1 cellular context compared by ENCODE assay signal in genomic region chr11:64084146-64084961, GRCh38.
TF ChIP-seq lines count a peak whose summit lies in the region.

No MANE protein-coding gene starts in this region.

TF ChIP-seq in HepG2, 621 proteins besides CTCF, POLR2A, EP300 and RAD21 (continued from another document):
- TF ChIP-seq, protein P1, sequence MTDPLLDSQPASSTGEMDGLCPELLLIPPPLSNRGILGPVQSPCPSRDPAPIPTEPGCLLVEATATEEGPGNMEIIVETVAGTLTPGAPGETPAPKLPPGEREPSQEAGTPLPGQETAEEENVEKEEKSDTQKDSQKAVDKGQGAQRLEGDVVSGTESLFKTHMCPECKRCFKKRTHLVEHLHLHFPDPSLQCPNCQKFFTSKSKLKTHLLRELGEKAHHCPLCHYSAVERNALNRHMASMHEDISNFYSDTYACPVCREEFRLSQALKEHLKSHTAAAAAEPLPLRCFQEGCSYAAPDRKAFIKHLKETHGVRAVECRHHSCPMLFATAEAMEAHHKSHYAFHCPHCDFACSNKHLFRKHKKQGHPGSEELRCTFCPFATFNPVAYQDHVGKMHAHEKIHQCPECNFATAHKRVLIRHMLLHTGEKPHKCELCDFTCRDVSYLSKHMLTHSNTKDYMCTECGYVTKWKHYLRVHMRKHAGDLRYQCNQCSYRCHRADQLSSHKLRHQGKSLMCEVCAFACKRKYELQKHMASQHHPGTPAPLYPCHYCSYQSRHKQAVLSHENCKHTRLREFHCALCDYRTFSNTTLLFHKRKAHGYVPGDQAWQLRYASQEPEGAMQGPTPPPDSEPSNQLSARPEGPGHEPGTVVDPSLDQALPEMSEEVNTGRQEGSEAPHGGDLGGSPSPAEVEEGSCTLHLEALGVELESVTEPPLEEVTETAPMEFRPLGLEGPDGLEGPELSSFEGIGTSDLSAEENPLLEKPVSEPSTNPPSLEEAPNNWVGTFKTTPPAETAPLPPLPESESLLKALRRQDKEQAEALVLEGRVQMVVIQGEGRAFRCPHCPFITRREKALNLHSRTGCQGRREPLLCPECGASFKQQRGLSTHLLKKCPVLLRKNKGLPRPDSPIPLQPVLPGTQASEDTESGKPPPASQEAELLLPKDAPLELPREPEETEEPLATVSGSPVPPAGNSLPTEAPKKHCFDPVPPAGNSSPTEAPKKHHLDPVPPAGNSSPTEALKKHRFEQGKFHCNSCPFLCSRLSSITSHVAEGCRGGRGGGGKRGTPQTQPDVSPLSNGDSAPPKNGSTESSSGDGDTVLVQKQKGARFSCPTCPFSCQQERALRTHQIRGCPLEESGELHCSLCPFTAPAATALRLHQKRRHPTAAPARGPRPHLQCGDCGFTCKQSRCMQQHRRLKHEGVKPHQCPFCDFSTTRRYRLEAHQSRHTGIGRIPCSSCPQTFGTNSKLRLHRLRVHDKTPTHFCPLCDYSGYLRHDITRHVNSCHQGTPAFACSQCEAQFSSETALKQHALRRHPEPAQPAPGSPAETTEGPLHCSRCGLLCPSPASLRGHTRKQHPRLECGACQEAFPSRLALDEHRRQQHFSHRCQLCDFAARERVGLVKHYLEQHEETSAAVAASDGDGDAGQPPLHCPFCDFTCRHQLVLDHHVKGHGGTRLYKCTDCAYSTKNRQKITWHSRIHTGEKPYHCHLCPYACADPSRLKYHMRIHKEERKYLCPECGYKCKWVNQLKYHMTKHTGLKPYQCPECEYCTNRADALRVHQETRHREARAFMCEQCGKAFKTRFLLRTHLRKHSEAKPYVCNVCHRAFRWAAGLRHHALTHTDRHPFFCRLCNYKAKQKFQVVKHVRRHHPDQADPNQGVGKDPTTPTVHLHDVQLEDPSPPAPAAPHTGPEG (CRISPR knock-in tag; IDR thresholded peaks at IDR 0.05) = no peak
- TF ChIP-seq, protein P2, sequence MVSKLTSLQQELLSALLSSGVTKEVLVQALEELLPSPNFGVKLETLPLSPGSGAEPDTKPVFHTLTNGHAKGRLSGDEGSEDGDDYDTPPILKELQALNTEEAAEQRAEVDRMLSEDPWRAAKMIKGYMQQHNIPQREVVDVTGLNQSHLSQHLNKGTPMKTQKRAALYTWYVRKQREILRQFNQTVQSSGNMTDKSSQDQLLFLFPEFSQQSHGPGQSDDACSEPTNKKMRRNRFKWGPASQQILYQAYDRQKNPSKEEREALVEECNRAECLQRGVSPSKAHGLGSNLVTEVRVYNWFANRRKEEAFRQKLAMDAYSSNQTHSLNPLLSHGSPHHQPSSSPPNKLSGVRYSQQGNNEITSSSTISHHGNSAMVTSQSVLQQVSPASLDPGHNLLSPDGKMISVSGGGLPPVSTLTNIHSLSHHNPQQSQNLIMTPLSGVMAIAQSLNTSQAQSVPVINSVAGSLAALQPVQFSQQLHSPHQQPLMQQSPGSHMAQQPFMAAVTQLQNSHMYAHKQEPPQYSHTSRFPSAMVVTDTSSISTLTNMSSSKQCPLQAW (CRISPR knock-in tag; IDR thresholded peaks at IDR 0.05) = no peak
- peak; percentile 34; the same call in 1 of the 2 replicates for TF ChIP-seq ZFP91 (CRISPR knock-in tag; IDR thresholded peaks at IDR 0.05; ENCODE audit: borderline replicate concordance)
- no peak; the same call in 1 of the 2 replicates for TF ChIP-seq ZBTB4 (CRISPR knock-in tag; IDR thresholded peaks at IDR 0.05; ENCODE audit: borderline replicate concordance)
